In genomic region chr10:81145975-81146374, GRCh38 we compare ENCODE assay signal across 1 cellular context.
TF ChIP-seq lines count a peak whose summit lies in the region.

No MANE protein-coding gene starts in this region.

TF ChIP-seq in GM23338, 12 proteins besides CTCF, POLR2A, EP300 and RAD21 (continued from another document):
- TF ChIP-seq REST (IDR thresholded peaks at IDR 0.05; ENCODE audit: unreplicated experiment), result no peak
- TF ChIP-seq ZNF114 (CRISPR knock-in tag; IDR thresholded peaks at IDR 0.05), result no peak
- no peak for TF ChIP-seq JUNB (IDR thresholded peaks at IDR 0.05; ENCODE audit: unreplicated experiment)
- no peak for TF ChIP-seq CREB1 (CRISPR knock-in tag; IDR thresholded peaks at IDR 0.05; ENCODE audit: low read depth)
- TF ChIP-seq ZNF331 (CRISPR knock-in tag; IDR thresholded peaks at IDR 0.05; ENCODE audit: low read depth), result no peak
- TF ChIP-seq EZH2phosphoT487 (IDR thresholded peaks at IDR 0.05; ENCODE audit: unreplicated experiment), result no peak
- no peak for TF ChIP-seq EZH2 (IDR thresholded peaks at IDR 0.05; ENCODE audit: low read depth, unreplicated experiment)
- TF ChIP-seq ETS1 (IDR thresholded peaks at IDR 0.05), result no peak
- no peak for TF ChIP-seq STAT1 (IDR thresholded peaks at IDR 0.05; ENCODE audit: unreplicated experiment)
- TF ChIP-seq ZNF462 (CRISPR knock-in tag; IDR thresholded peaks at IDR 0.05), result no peak
- TF ChIP-seq NANOG (IDR thresholded peaks at IDR 0.05; ENCODE audit: borderline replicate concordance), result no peak
